ENCODE assay signal across 9 cellular contexts in genomic region chr12:57230381-57231155, GRCh38. TPM values are rescaled to one million over a fixed set of nuclear protein-coding genes. Genes with fewer than 3 reads are reported as not detected.
DNase-seq lines count a peak whose midpoint lies in the region; ATAC-seq, FAIRE-seq and TF ChIP-seq lines count a peak whose summit lies in the region.
"Had no signal": no experiment of that assay in that cellular context is flagged by ENCODE, and none has a peak within 500 bp of the region (broad histone marks: within the 10 kb centered on the region; RNA-seq: fewer than 3 reads in every experiment).

No MANE protein-coding gene starts in this region.

- H2AFZ ChIP-seq in GM23338 = no peak overlapping the region

- H3K36me3 Mint-ChIP-seq in GM23338 (ENCODE audit: low read depth) = peaks cover 60% of the 10 kb centered on the region

- H3K4me3 Mint-ChIP-seq in GM23338 = peak overlapping the region; percentile 97

- H3K4me2 ChIP-seq in GM23338 = peak overlapping the region; percentile 100

- H3K36me3 ChIP-seq in GM23338 (ENCODE audit: insufficient read depth) = peaks cover 26% of the 10 kb centered on the region
- peaks cover 38% of the 10 kb centered on the region for H3K36me3 ChIP-seq in left ventricle myocardium inferior
- H3K36me3 ChIP-seq in thyroid gland = peaks cover 23 to 26% of the 10 kb centered on the region in 2 donors

- ATAC-seq in GM23338 (no peak), HG03457 (IDR thresholded peaks at IDR 0.05; ENCODE audit: unreplicated experiment) (no peak)

- H3K27me3 ChIP-seq in GM23338 (ENCODE audit: insufficient read depth) (peaks cover 55% of the 10 kb centered on the region), left ventricle myocardium inferior (ENCODE audit: low read depth) (peaks cover 34% of the 10 kb centered on the region), thyroid gland (peaks cover 4% of the 10 kb centered on the region)

- DNase-seq in GM23338 (ENCODE audit: low spot score) = no peak
- DNase-seq in left ventricle myocardium inferior = peak; percentile 11
- DNase-seq in skeletal muscle cell (ENCODE audit: low read depth) = no peak
- no peak for DNase-seq in activated effector memory CD4-positive, alpha-beta T cell treated with Interleukin-2 at 50 U/mL for 16 hours
- DNase-seq in thyroid gland = no peak
- no peak for DNase-seq in urothelium cell line (ENCODE audit: low spot score)

- intact Hi-C loops in left ventricle myocardium inferior (cut with micrococcal nuclease) = no loop called here
- intact Hi-C loops in thyroid gland (cut with DNase I) = no loop called here

- peaks cover 57% of the 10 kb centered on the region for H3F3A ChIP-seq in GM23338 (replicated peaks; ENCODE audit: low read depth)

- H3K4me3 ChIP-seq in GM23338 (peak overlapping the region; percentile 95), WI38 (ENCODE audit: low read depth, low read length) (peak overlapping the region; percentile 94), left ventricle myocardium inferior (peak overlapping the region; percentile 83), skeletal muscle cell (ENCODE audit: low read depth, low read length) (peak overlapping the region; percentile 85), thyroid gland (replicated peaks in 1 of 3) (peak overlapping the region in 1 of 3 donors; percentile 60)

- H3K9me3 Mint-ChIP-seq in GM23338 = no peaks in the 10 kb centered on the region; the same call in 2 of the 3 replicates

- H3K27ac ChIP-seq in GM23338 (ENCODE audit: low read depth) = peak overlapping the region; percentile 93
- H3K27ac ChIP-seq in left ventricle myocardium inferior (replicated peaks) = peak overlapping the region; percentile 83
- H3K27ac ChIP-seq in thyroid gland = no peak overlapping the region

- H3K9me2 ChIP-seq in GM23338 (ENCODE audit: insufficient read depth) = no peaks in the 10 kb centered on the region

- H3K27ac Mint-ChIP-seq in GM23338 = peak overlapping the region; percentile 100

- H3K4me1 Mint-ChIP-seq in GM23338 = peaks cover 68% of the 10 kb centered on the region

- no peak for FAIRE-seq in urothelium cell line (lab: Jason Lieb, UNC)
- FAIRE-seq: colon had no signal

- no peaks in the 10 kb centered on the region for H3K9me3 ChIP-seq in left ventricle myocardium inferior (replicated peaks)
- H3K9me3 ChIP-seq in thyroid gland = no peaks in the 10 kb centered on the region

- 61 to 70% methylated on average over 9 to 10 of the region's 10 CpGs for WGBS in thyroid gland, 2 donors

- H3K4me1 ChIP-seq in GM23338 (ENCODE audit: insufficient read depth) = peaks cover 52% of the 10 kb centered on the region
- H3K4me1 ChIP-seq in left ventricle myocardium inferior = peaks cover 56% of the 10 kb centered on the region
- H3K4me1 ChIP-seq in thyroid gland = peaks cover 10 to 33% of the 10 kb centered on the region in 2 donors

- peaks cover 25% of the 10 kb centered on the region for H3K79me2 ChIP-seq in GM23338 (replicated peaks; ENCODE audit: insufficient read depth)

- peaks cover 34% of the 10 kb centered on the region for H4K20me1 ChIP-seq in GM23338 (replicated peaks; ENCODE audit: insufficient read depth)

- TF ChIP-seq CTCF in GM23338 (conservative IDR thresholded peaks at IDR 0.05; ENCODE audit: low read depth in 2 of 2) = no peak
- no peak for TF ChIP-seq CTCF in WI38 (IDR thresholded peaks at IDR 0.05; ENCODE audit: low read depth, low read length)
- TF ChIP-seq CTCF in left ventricle myocardium inferior (IDR thresholded peaks at IDR 0.05; ENCODE audit: borderline replicate concordance) = no peak
- TF ChIP-seq CTCF in thyroid gland (IDR thresholded peaks at IDR 0.05) = no peak

- H3K27me3 Mint-ChIP-seq in GM23338 (ENCODE audit: insufficient read depth, low read depth, poor library complexity) = peaks cover 58% of the 10 kb centered on the region

- no peak for TF ChIP-seq POLR2A in thyroid gland (IDR thresholded peaks at IDR 0.05)

TF ChIP-seq in GM23338, 12 proteins besides CTCF, POLR2A, EP300 and RAD21:
- TF ChIP-seq POLR2AphosphoS5 (IDR thresholded peaks at IDR 0.05; ENCODE audit: low read depth) = peak; percentile 58
- TF ChIP-seq CREB1 (CRISPR knock-in tag; IDR thresholded peaks at IDR 0.05; ENCODE audit: low read depth) = no peak
- no peak for TF ChIP-seq ZNF331 (CRISPR knock-in tag; IDR thresholded peaks at IDR 0.05; ENCODE audit: low read depth)

RNA-seq across cellular contexts. Expression of gene SHMT2, which starts 1.1 kb away (rescaled TPM):
- total RNA-seq in GM23338 (2014; rRNA removed; shearing (Covaris generic)) = 363 and 387 TPM in 2 replicates
- 125 and 131 TPM in 2 replicates for polyA plus RNA-seq in GM23338 (2016; fragmentation: Nextera tagmentation; extraction: Ambion mirVana)
- total RNA-seq in left ventricle myocardium inferior (22.9 TPM), thyroid gland (10 to 100 TPM; 34.0 to 58.4 (median 49.8) TPM)

RNA-seq across cellular contexts. Expression of gene NXPH4, which starts 14.0 kb away (rescaled TPM):
- total RNA-seq in GM23338 (2014; rRNA removed; shearing (Covaris generic)) = 1.5 and 4.5 TPM in 2 replicates
- 0.89 and 1.1 TPM in 2 replicates for polyA plus RNA-seq in GM23338 (2016; fragmentation: Nextera tagmentation; extraction: Ambion mirVana)
- total RNA-seq in left ventricle myocardium inferior (0.44 TPM), thyroid gland (under 1 TPM in 1 of 4 donors, not detected in 3; 0.27 TPM)

RNA-seq across cellular contexts. Expression of gene STAC3, which starts 20.4 kb away (rescaled TPM):
- 1.2 and 3.0 TPM in 2 replicates for total RNA-seq in GM23338 (2014; rRNA removed; shearing (Covaris generic))
- 0.48 and 0.59 TPM in 2 replicates for polyA plus RNA-seq in GM23338 (2016; fragmentation: Nextera tagmentation; extraction: Ambion mirVana)
- 0.69 TPM for total RNA-seq in left ventricle myocardium inferior
- 1 to 10 TPM in 2 of 4 donors, under 1 TPM in 1, not detected in 1; 0.88 to 7.3 (median 3.0) TPM for total RNA-seq in thyroid gland

Comparison
In these comparisons a context has a peak if more than half of its experiments do, and no peak if none do; other contexts are left out.
1. H3K27ac ChIP-seq: peak in GM23338 (single experiment) and left ventricle myocardium inferior (single experiment); none in thyroid gland (0 of 3).